ENCODE assay signal across 11 cellular contexts in the genomic region with DNA sequence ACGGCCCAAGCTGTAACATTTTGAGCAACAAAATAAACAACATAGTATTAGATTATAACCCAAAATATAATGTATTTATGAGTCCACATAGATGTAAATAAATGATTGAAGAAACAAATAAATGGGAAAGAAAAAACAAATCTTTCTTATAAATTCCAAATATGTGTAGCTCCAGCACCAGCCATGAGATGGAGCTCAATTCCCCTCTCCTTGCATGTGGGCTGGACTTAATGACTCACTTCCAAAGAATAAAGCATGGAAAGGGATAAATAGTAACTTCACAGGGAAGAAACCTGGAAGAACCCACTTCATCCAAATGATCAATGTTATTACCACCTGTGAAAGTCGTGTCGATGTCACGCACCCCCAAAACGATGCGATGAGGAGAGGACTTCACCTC.
DNase-seq lines count a peak whose midpoint lies in the region; ATAC-seq, FAIRE-seq and TF ChIP-seq lines count a peak whose summit lies in the region.
"Had no signal": no experiment of that assay in that cellular context is flagged by ENCODE, and none has a peak within 500 bp of the region (broad histone marks: within the 10 kb centered on the region; RNA-seq: fewer than 3 reads in every experiment).

No MANE protein-coding gene starts in this region.

- H3K9me3 ChIP-seq in thyroid gland: no peaks in the 10 kb centered on the region

- no peak overlapping the region for H3K27ac Mint-ChIP-seq in activated CD8-positive, alpha-beta T cell treated with anti-CD3 and anti-CD28 coated beads for 36 hours
- no peak overlapping the region for H3K27ac Mint-ChIP-seq in activated CD8-positive, alpha-beta T cell treated with anti-CD3 and anti-CD28 coated beads, Interleukin-2, amount 10 ng/mL, durations not matched to agents 7 days and 5 days
- H3K27ac Mint-ChIP-seq: activated B cell treated with CpG ODN at 0.5 μM for 24 hours had no signal

- DNase-seq in activated CD8-positive, alpha-beta T cell treated with anti-CD3 and anti-CD28 coated beads for 36 hours: no peak
- DNase-seq in activated CD8-positive, alpha-beta T cell treated with anti-CD3 and anti-CD28 coated beads, Interleukin-2, amount 10 ng/mL, durations not matched to agents 7 days and 5 days: no peak
- DNase-seq in fibroblast of pulmonary artery (ENCODE audit: low read depth) (peak; percentile 63), urothelium cell line (ENCODE audit: low spot score) (peak; percentile 37), thyroid gland (no peak), COLO668 (lab: John Stamatoyannopoulos, UW; ENCODE audit: unreplicated experiment) (no peak)
- DNase-seq: activated B cell treated with CpG ODN at 0.5 μM for 24 hours; C1 segment of cervical spinal cord; stimulated activated CD4-positive, alpha-beta T cell treated with anti-CD3 and anti-CD28 coated beads, Interleukin-15, amount 100 ng/mL, for 24 hours had no signal

- H3K9me3 Mint-ChIP-seq in activated CD8-positive, alpha-beta T cell treated with anti-CD3 and anti-CD28 coated beads for 36 hours: no peaks in the 10 kb centered on the region
- no peaks in the 10 kb centered on the region for H3K9me3 Mint-ChIP-seq in activated CD8-positive, alpha-beta T cell treated with anti-CD3 and anti-CD28 coated beads, Interleukin-2, amount 10 ng/mL, durations not matched to agents 7 days and 5 days (ENCODE audit: insufficient read depth)
- H3K9me3 Mint-ChIP-seq: activated B cell treated with CpG ODN at 0.5 μM for 24 hours had no signal

- H3K36me3 ChIP-seq in thyroid gland: no peaks in the 10 kb centered on the region

- TF ChIP-seq CTCF in activated CD8-positive, alpha-beta T cell treated with anti-CD3 and anti-CD28 coated beads for 36 hours (IDR thresholded peaks at IDR 0.05): peak; percentile 16
- TF ChIP-seq CTCF in fibroblast of pulmonary artery (IDR thresholded peaks at IDR 0.05; ENCODE audit: low read length, missing control alignments) (peak; percentile 64), thyroid gland (IDR thresholded peaks at IDR 0.05) (no peak)

- H3K4me3 Mint-ChIP-seq in activated CD8-positive, alpha-beta T cell treated with anti-CD3 and anti-CD28 coated beads for 36 hours: no peak overlapping the region
- H3K4me3 Mint-ChIP-seq in activated CD8-positive, alpha-beta T cell treated with anti-CD3 and anti-CD28 coated beads, Interleukin-2, amount 10 ng/mL, durations not matched to agents 7 days and 5 days: no peak overlapping the region
- H3K4me3 Mint-ChIP-seq: activated B cell treated with CpG ODN at 0.5 μM for 24 hours had no signal

- H3K4me1 ChIP-seq in thyroid gland: no peaks in the 10 kb centered on the region

- H3K27ac ChIP-seq in thyroid gland: no peak overlapping the region

- H3K4me1 Mint-ChIP-seq in activated CD8-positive, alpha-beta T cell treated with anti-CD3 and anti-CD28 coated beads for 36 hours (ENCODE audit: low read depth): peaks cover 17% of the 10 kb centered on the region
- peaks cover 2% of the 10 kb centered on the region for H3K4me1 Mint-ChIP-seq in activated CD8-positive, alpha-beta T cell treated with anti-CD3 and anti-CD28 coated beads, Interleukin-2, amount 10 ng/mL, durations not matched to agents 7 days and 5 days (ENCODE audit: low read depth)

- intact Hi-C loops in activated CD8-positive, alpha-beta T cell treated with anti-CD3 and anti-CD28 coated beads for 36 hours (cut with micrococcal nuclease): no loop called here
- intact Hi-C loops in thyroid gland (cut with DNase I): no loop called here

- ATAC-seq in activated CD8-positive, alpha-beta T cell treated with anti-CD3 and anti-CD28 coated beads for 36 hours: no peak
- ATAC-seq in activated CD8-positive, alpha-beta T cell treated with anti-CD3 and anti-CD28 coated beads, Interleukin-2, amount 10 ng/mL, durations not matched to agents 7 days and 5 days: no peak
- ATAC-seq in SK-N-SH treated with all-trans-retinoic acid at 6 μM for 48 hours: peak; percentile 65
- ATAC-seq in HG02642 (IDR thresholded peaks at IDR 0.05; ENCODE audit: poor library complexity, unreplicated experiment): no peak

- H3K4me3 ChIP-seq in fibroblast of pulmonary artery (replicated peaks; ENCODE audit: low read depth, low read length) (no peak overlapping the region), thyroid gland (replicated peaks in 1 of 3) (no peak overlapping the region)

- POLR2A ChIA-PET in activated CD8-positive, alpha-beta T cell treated with anti-CD3 and anti-CD28 coated beads for 36 hours (lab: Charles Lee): no interaction called here
- POLR2A ChIA-PET in activated CD8-positive, alpha-beta T cell treated with anti-CD3 and anti-CD28 coated beads, Interleukin-2, amount 10 ng/mL, durations not matched to agents 7 days and 5 days (lab: Charles Lee): no interaction called here

- FAIRE-seq in urothelium cell line (lab: Jason Lieb, UNC): no peak

- CTCF ChIA-PET in activated CD8-positive, alpha-beta T cell treated with anti-CD3 and anti-CD28 coated beads for 36 hours (lab: Charles Lee): interaction anchor here (1.1 to 1.5 kb wide), 3 partner anchors 13 to 104 kb away, joined by 3 to 4 read pairs (median 4); no protein-coding TSS in a partner anchor
- CTCF ChIA-PET in activated CD8-positive, alpha-beta T cell treated with anti-CD3 and anti-CD28 coated beads, Interleukin-2, amount 10 ng/mL, durations not matched to agents 7 days and 5 days (lab: Charles Lee): interaction anchor here (0.6 kb wide), 1 partner anchor 90 kb away, joined by 3 read pairs; no protein-coding TSS in a partner anchor

- no peak for TF ChIP-seq POLR2A in thyroid gland (IDR thresholded peaks at IDR 0.05)

- WGBS in thyroid gland, 2 donors: 87 to 88% methylated on average over 6 of the region's 6 CpGs

- no peaks in the 10 kb centered on the region for H3K27me3 Mint-ChIP-seq in activated CD8-positive, alpha-beta T cell treated with anti-CD3 and anti-CD28 coated beads for 36 hours
- H3K27me3 Mint-ChIP-seq in activated CD8-positive, alpha-beta T cell treated with anti-CD3 and anti-CD28 coated beads, Interleukin-2, amount 10 ng/mL, durations not matched to agents 7 days and 5 days (ENCODE audit: low read depth): no peaks in the 10 kb centered on the region
- H3K27me3 Mint-ChIP-seq: activated B cell treated with CpG ODN at 0.5 μM for 24 hours had no signal

- H3K27me3 ChIP-seq in thyroid gland: no peaks in the 10 kb centered on the region

- no peaks in the 10 kb centered on the region for H3K36me3 Mint-ChIP-seq in activated CD8-positive, alpha-beta T cell treated with anti-CD3 and anti-CD28 coated beads for 36 hours (ENCODE audit: low read depth)
- no peaks in the 10 kb centered on the region for H3K36me3 Mint-ChIP-seq in activated CD8-positive, alpha-beta T cell treated with anti-CD3 and anti-CD28 coated beads, Interleukin-2, amount 10 ng/mL, durations not matched to agents 7 days and 5 days (ENCODE audit: low read depth)

TF ChIP-seq in SK-N-SH treated with all-trans-retinoic acid at 6 μM for 48 hours, 23 proteins besides CTCF, POLR2A, EP300 and RAD21 (continues in another document):
- TF ChIP-seq ESRRG (CRISPR knock-in tag; IDR thresholded peaks at IDR 0.05): no peak
- TF ChIP-seq ARNTL (CRISPR knock-in tag; IDR thresholded peaks at IDR 0.05; ENCODE audit: borderline replicate concordance, low read depth): no peak
- no peak for TF ChIP-seq TOX (CRISPR knock-in tag; IDR thresholded peaks at IDR 0.05; ENCODE audit: borderline replicate concordance)
- no peak for TF ChIP-seq OSR1 (CRISPR knock-in tag; IDR thresholded peaks at IDR 0.05)
- TF ChIP-seq ZC3H10 (CRISPR knock-in tag; IDR thresholded peaks at IDR 0.05): no peak
- TF ChIP-seq TCF4 (CRISPR knock-in tag; IDR thresholded peaks at IDR 0.05; ENCODE audit: borderline replicate concordance): no peak
- no peak for TF ChIP-seq ISL1 (CRISPR knock-in tag; IDR thresholded peaks at IDR 0.05)
- TF ChIP-seq, protein P1, sequence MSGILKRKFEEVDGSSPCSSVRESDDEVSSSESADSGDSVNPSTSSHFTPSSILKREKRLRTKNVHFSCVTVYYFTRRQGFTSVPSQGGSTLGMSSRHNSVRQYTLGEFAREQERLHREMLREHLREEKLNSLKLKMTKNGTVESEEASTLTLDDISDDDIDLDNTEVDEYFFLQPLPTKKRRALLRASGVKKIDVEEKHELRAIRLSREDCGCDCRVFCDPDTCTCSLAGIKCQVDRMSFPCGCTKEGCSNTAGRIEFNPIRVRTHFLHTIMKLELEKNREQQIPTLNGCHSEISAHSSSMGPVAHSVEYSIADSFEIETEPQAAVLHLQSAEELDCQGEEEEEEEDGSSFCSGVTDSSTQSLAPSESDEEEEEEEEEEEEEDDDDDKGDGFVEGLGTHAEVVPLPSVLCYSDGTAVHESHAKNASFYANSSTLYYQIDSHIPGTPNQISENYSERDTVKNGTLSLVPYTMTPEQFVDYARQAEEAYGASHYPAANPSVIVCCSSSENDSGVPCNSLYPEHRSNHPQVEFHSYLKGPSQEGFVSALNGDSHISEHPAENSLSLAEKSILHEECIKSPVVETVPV (CRISPR knock-in tag; IDR thresholded peaks at IDR 0.05): no peak
- no peak for TF ChIP-seq ZNF565 (CRISPR knock-in tag; conservative IDR thresholded peaks at IDR 0.05; ENCODE audit: low read depth)
- TF ChIP-seq RARB (CRISPR knock-in tag; IDR thresholded peaks at IDR 0.05): no peak
- no peak for TF ChIP-seq ZNF70 (CRISPR knock-in tag; IDR thresholded peaks at IDR 0.05)
- TF ChIP-seq ZFP30 (CRISPR knock-in tag; IDR thresholded peaks at IDR 0.05): no peak
- no peak for TF ChIP-seq CSDC2 (CRISPR knock-in tag; IDR thresholded peaks at IDR 0.05)
- TF ChIP-seq GLIS3 (CRISPR knock-in tag; IDR thresholded peaks at IDR 0.05): no peak
- no peak for TF ChIP-seq SNAI2 (CRISPR knock-in tag; IDR thresholded peaks at IDR 0.05)
- TF ChIP-seq ZFP3 (CRISPR knock-in tag; IDR thresholded peaks at IDR 0.05): no peak
- TF ChIP-seq, protein P2, sequence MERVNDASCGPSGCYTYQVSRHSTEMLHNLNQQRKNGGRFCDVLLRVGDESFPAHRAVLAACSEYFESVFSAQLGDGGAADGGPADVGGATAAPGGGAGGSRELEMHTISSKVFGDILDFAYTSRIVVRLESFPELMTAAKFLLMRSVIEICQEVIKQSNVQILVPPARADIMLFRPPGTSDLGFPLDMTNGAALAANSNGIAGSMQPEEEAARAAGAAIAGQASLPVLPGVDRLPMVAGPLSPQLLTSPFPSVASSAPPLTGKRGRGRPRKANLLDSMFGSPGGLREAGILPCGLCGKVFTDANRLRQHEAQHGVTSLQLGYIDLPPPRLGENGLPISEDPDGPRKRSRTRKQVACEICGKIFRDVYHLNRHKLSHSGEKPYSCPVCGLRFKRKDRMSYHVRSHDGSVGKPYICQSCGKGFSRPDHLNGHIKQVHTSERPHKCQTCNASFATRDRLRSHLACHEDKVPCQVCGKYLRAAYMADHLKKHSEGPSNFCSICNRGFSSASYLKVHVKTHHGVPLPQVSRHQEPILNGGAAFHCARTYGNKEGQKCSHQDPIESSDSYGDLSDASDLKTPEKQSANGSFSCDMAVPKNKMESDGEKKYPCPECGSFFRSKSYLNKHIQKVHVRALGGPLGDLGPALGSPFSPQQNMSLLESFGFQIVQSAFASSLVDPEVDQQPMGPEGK (CRISPR knock-in tag; IDR thresholded peaks at IDR 0.05; ENCODE audit: borderline replicate concordance): no peak

Comparison
In these comparisons a context has a peak if more than half of its experiments do, and no peak if none do; other contexts are left out.
1. DNase-seq: peak in fibroblast of pulmonary artery (single experiment) and urothelium cell line (single experiment); none in activated CD8-positive, alpha-beta T cell treated with anti-CD3 and anti-CD28 coated beads for 36 hours (single experiment), activated CD8-positive, alpha-beta T cell treated with anti-CD3 and anti-CD28 coated beads, Interleukin-2, amount 10 ng/mL, durations not matched to agents 7 days and 5 days (single experiment), thyroid gland (0 of 2) and COLO668 (single experiment).
2. CTCF ChIP-seq: peak in activated CD8-positive, alpha-beta T cell treated with anti-CD3 and anti-CD28 coated beads for 36 hours (single experiment) and fibroblast of pulmonary artery (single experiment); none in thyroid gland (0 of 6).